ENCODE assay signal across 1 cellular context in genomic region chr19:12884926-12885748, GRCh38.
TF ChIP-seq lines count a peak whose summit lies in the region.

No MANE protein-coding gene starts in this region.

TF ChIP-seq in H1, 55 proteins besides CTCF, POLR2A, EP300 and RAD21:
- TF ChIP-seq GABPA (IDR thresholded peaks at IDR 0.05; ENCODE audit: borderline replicate concordance, insufficient read depth, low read length) (peak; percentile 43; the same call in 1 of the 2 replicates), HDAC6 (IDR thresholded peaks at IDR 0.05; ENCODE audit: low read depth, low read length) (no peak), CREB1 (IDR thresholded peaks at IDR 0.05) (peak; percentile 43; the same call in 1 of the 2 replicates), SIRT6 (IDR thresholded peaks at IDR 0.05; ENCODE audit: low read length) (no peak), RBBP5 (IDR thresholded peaks at IDR 0.05; ENCODE audit: borderline replicate concordance, low read depth, low read length) (peak; percentile 87; the same call in 1 of the 2 replicates), HDAC2 (IDR thresholded peaks at IDR 0.05; ENCODE audit: borderline replicate concordance in 1 of 2, low read depth in 2 of 2, low read length in 2 of 2) (peak; percentile 47 to 54; a peak in 1 of 4 replicates), POLR2AphosphoS5 (IDR thresholded peaks at IDR 0.05; ENCODE audit: low read depth, low read length) (peak; percentile 83; the same call in 1 of the 2 replicates), TBP (IDR thresholded peaks at IDR 0.05; ENCODE audit: low read depth, low read length) (peak; percentile 64; the same call in 1 of the 2 replicates), ASH2L (IDR thresholded peaks at IDR 0.05; ENCODE audit: low read length) (peak; percentile 93), BCL11A (IDR thresholded peaks at IDR 0.05; ENCODE audit: low read depth in 2 of 2, low read length in 2 of 2) (no peak), CBX8 (IDR thresholded peaks at IDR 0.05; ENCODE audit: borderline replicate concordance, low read depth, low read length) (no peak), TAF7 (optimal IDR thresholded peaks at IDR 0.05; ENCODE audit: borderline replicate concordance, low read depth, low read length) (peak; percentile 82), SP4 (IDR thresholded peaks at IDR 0.05; ENCODE audit: low read length) (peak; percentile 56; the same call in 1 of the 2 replicates), PHF8 (conservative IDR thresholded peaks at IDR 0.05; ENCODE audit: low read depth, low read length) (peak; percentile 80), CHD2 (IDR thresholded peaks at IDR 0.05; ENCODE audit: low read length) (no peak), TAF1 (IDR thresholded peaks at IDR 0.05; ENCODE audit: low read depth, low read length) (peak; percentile 80), GTF2F1 (IDR thresholded peaks at IDR 0.05; ENCODE audit: borderline replicate concordance, low read depth, low read length) (peak; percentile 69; the same call in 1 of the 2 replicates), SP1 (IDR thresholded peaks at IDR 0.05; ENCODE audit: low read depth, low read length) (0 out of 2 replicates have a peak, but pooled peaks have one; percentile 37), KDM1A (IDR thresholded peaks at IDR 0.05; ENCODE audit: borderline replicate concordance, low read length) (no peak), KDM4A (IDR thresholded peaks at IDR 0.05; ENCODE audit: low read depth, low read length, severe bottlenecking) (peak; percentile 65), YY1 (IDR thresholded peaks at IDR 0.05; ENCODE audit: low read depth, low read length) (0 out of 2 replicates have a peak, but pooled peaks have one; percentile 6), NANOG (IDR thresholded peaks at IDR 0.05; ENCODE audit: insufficient read depth, low read depth, low read length, poor library complexity, severe bottlenecking) (no peak), TCF12 (IDR thresholded peaks at IDR 0.05; ENCODE audit: low read depth, low read length) (no peak), CEBPB (IDR thresholded peaks at IDR 0.05; ENCODE audit: low read depth, low read length) (peak; percentile 32; the same call in 1 of the 2 replicates), BRCA1 (IDR thresholded peaks at IDR 0.05; ENCODE audit: low read depth, low read length) (no peak), MAFK (IDR thresholded peaks at IDR 0.05; ENCODE audit: low read depth, low read length) (0 out of 2 replicates have a peak, but pooled peaks have one; percentile 1), NRF1 (IDR thresholded peaks at IDR 0.05; ENCODE audit: low read depth, low read length) (peak; percentile 56), JUN (IDR thresholded peaks at IDR 0.05; ENCODE audit: low read depth, low read length) (no peak)
- TF ChIP-seq, protein P1, sequence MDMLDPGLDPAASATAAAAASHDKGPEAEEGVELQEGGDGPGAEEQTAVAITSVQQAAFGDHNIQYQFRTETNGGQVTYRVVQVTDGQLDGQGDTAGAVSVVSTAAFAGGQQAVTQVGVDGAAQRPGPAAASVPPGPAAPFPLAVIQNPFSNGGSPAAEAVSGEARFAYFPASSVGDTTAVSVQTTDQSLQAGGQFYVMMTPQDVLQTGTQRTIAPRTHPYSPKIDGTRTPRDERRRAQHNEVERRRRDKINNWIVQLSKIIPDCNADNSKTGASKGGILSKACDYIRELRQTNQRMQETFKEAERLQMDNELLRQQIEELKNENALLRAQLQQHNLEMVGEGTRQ (IDR thresholded peaks at IDR 0.05; ENCODE audit: low read length): peak; percentile 50
- TF ChIP-seq, protein P2, sequence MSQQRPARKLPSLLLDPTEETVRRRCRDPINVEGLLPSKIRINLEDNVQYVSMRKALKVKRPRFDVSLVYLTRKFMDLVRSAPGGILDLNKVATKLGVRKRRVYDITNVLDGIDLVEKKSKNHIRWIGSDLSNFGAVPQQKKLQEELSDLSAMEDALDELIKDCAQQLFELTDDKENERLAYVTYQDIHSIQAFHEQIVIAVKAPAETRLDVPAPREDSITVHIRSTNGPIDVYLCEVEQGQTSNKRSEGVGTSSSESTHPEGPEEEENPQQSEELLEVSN (IDR thresholded peaks at IDR 0.05): peak; percentile 92
- TF ChIP-seq, protein P3, sequence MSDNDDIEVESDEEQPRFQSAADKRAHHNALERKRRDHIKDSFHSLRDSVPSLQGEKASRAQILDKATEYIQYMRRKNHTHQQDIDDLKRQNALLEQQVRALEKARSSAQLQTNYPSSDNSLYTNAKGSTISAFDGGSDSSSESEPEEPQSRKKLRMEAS (IDR thresholded peaks at IDR 0.05): peak; percentile 97
